ENCODE assay signal across 1 cellular context in genomic region chr16:642189-643049, GRCh38.
TF ChIP-seq lines count a peak whose summit lies in the region.

No MANE protein-coding gene starts in this region.

TF ChIP-seq in HepG2, 621 proteins besides CTCF, POLR2A, EP300 and RAD21 (continued from another document and continues in another):
- TF ChIP-seq E2F2 (CRISPR knock-in tag; IDR thresholded peaks at IDR 0.05; ENCODE audit: borderline replicate concordance): 0 out of 2 replicates have a peak, but pooled peaks have one; percentile 85
- TF ChIP-seq ZNF34 (CRISPR knock-in tag; IDR thresholded peaks at IDR 0.05; ENCODE audit: borderline replicate concordance): no peak
- TF ChIP-seq ZNF33B (CRISPR knock-in tag; IDR thresholded peaks at IDR 0.05): peak; percentile 69
- no peak; the same call in 1 of the 2 replicates for TF ChIP-seq DR1 (CRISPR knock-in tag; IDR thresholded peaks at IDR 0.05)
- no peak for TF ChIP-seq ZNF841 (CRISPR knock-in tag; IDR thresholded peaks at IDR 0.05; ENCODE audit: borderline replicate concordance)
- TF ChIP-seq ZNF180 (CRISPR knock-in tag; IDR thresholded peaks at IDR 0.05; ENCODE audit: borderline replicate concordance, low read depth): no peak
- 0 out of 2 replicates have a peak, but pooled peaks have one; percentile 60 for TF ChIP-seq MTERF4 (CRISPR knock-in tag; IDR thresholded peaks at IDR 0.05)
- no peak for TF ChIP-seq ZNF441 (CRISPR knock-in tag; IDR thresholded peaks at IDR 0.05; ENCODE audit: borderline replicate concordance)
- no peak for TF ChIP-seq BORCS8-MEF2B (CRISPR knock-in tag; IDR thresholded peaks at IDR 0.05)
- no peak for TF ChIP-seq ZNF644 (CRISPR knock-in tag; IDR thresholded peaks at IDR 0.05; ENCODE audit: low read depth)
- TF ChIP-seq TOE1 (CRISPR knock-in tag; IDR thresholded peaks at IDR 0.05): no peak
- no peak for TF ChIP-seq NFYB (CRISPR knock-in tag; IDR thresholded peaks at IDR 0.05)
- no peak for TF ChIP-seq HOXA7 (CRISPR knock-in tag; IDR thresholded peaks at IDR 0.05)
- no peak for TF ChIP-seq NFIB (CRISPR knock-in tag; IDR thresholded peaks at IDR 0.05; ENCODE audit: borderline replicate concordance)
- no peak; the same call in 1 of the 2 replicates for TF ChIP-seq SP2 (CRISPR knock-in tag; IDR thresholded peaks at IDR 0.05)
- no peak for TF ChIP-seq MTA3 (CRISPR knock-in tag; IDR thresholded peaks at IDR 0.05)
- no peak for TF ChIP-seq ZNF589 (CRISPR knock-in tag; conservative IDR thresholded peaks at IDR 0.05)
- TF ChIP-seq ZC3H4 (CRISPR knock-in tag; IDR thresholded peaks at IDR 0.05; ENCODE audit: borderline replicate concordance): no peak
- peak; percentile 80; the same call in 1 of the 2 replicates for TF ChIP-seq ZNF431 (CRISPR knock-in tag; IDR thresholded peaks at IDR 0.05; ENCODE audit: borderline replicate concordance, low read depth)
- no peak for TF ChIP-seq ZNF468 (CRISPR knock-in tag; IDR thresholded peaks at IDR 0.05)
- no peak for TF ChIP-seq TBL1XR1 (IDR thresholded peaks at IDR 0.05; ENCODE audit: borderline replicate concordance, low read length, partially characterized antibody)
- no peak for TF ChIP-seq PAWR (CRISPR knock-in tag; IDR thresholded peaks at IDR 0.05; ENCODE audit: borderline replicate concordance)
- TF ChIP-seq ZNF652 (CRISPR knock-in tag; IDR thresholded peaks at IDR 0.05; ENCODE audit: borderline replicate concordance, low read depth): no peak
- no peak for TF ChIP-seq GTF2F1 (IDR thresholded peaks at IDR 0.05; ENCODE audit: low read length)
- TF ChIP-seq THAP8 (CRISPR knock-in tag; IDR thresholded peaks at IDR 0.05; ENCODE audit: borderline replicate concordance): no peak
- TF ChIP-seq SMAD1 (CRISPR knock-in tag; IDR thresholded peaks at IDR 0.05; ENCODE audit: borderline replicate concordance, low read depth): no peak
- 0 out of 2 replicates have a peak, but pooled peaks have one; percentile 57 for TF ChIP-seq PRMT3 (CRISPR knock-in tag; IDR thresholded peaks at IDR 0.05; ENCODE audit: borderline replicate concordance, low read depth)
- TF ChIP-seq HOXA3 (CRISPR knock-in tag; IDR thresholded peaks at IDR 0.05): peak; percentile 73
- TF ChIP-seq RERE (CRISPR knock-in tag; IDR thresholded peaks at IDR 0.05; ENCODE audit: low read depth): peak; percentile 14; the same call in 1 of the 2 replicates
- no peak for TF ChIP-seq TRIM22 (IDR thresholded peaks at IDR 0.05)
- TF ChIP-seq ZNF446 (CRISPR knock-in tag; IDR thresholded peaks at IDR 0.05): peak; percentile 40; the same call in 1 of the 2 replicates
- 0 out of 2 replicates have a peak, but pooled peaks have one; percentile 50 for TF ChIP-seq ZNF766 (CRISPR knock-in tag; IDR thresholded peaks at IDR 0.05; ENCODE audit: borderline replicate concordance)
- TF ChIP-seq ZNF280D (CRISPR knock-in tag; IDR thresholded peaks at IDR 0.05): no peak
- TF ChIP-seq ZNF782 (CRISPR knock-in tag; IDR thresholded peaks at IDR 0.05; ENCODE audit: borderline replicate concordance): no peak; the same call in 1 of the 2 replicates
- TF ChIP-seq ZBTB42 (CRISPR knock-in tag; IDR thresholded peaks at IDR 0.05): no peak
- 0 out of 2 replicates have a peak, but pooled peaks have one; percentile 25 for TF ChIP-seq KLF12 (CRISPR knock-in tag; IDR thresholded peaks at IDR 0.05; ENCODE audit: borderline replicate concordance)
- no peak for TF ChIP-seq KDM6A (CRISPR knock-in tag; IDR thresholded peaks at IDR 0.05; ENCODE audit: low read depth)
- 0 out of 2 replicates have a peak, but pooled peaks have one; percentile 30 for TF ChIP-seq ZNF264 (CRISPR knock-in tag; IDR thresholded peaks at IDR 0.05)
- TF ChIP-seq ZNF710 (CRISPR knock-in tag; IDR thresholded peaks at IDR 0.05; ENCODE audit: borderline replicate concordance): 0 out of 2 replicates have a peak, but pooled peaks have one; percentile 52
- no peak; the same call in 1 of the 2 replicates for TF ChIP-seq ZSCAN30 (CRISPR knock-in tag; IDR thresholded peaks at IDR 0.05)
- no peak for TF ChIP-seq ZNF256 (CRISPR knock-in tag; conservative IDR thresholded peaks at IDR 0.05)
- 0 out of 2 replicates have a peak, but pooled peaks have one; percentile 25 for TF ChIP-seq THAP9 (CRISPR knock-in tag; IDR thresholded peaks at IDR 0.05; ENCODE audit: borderline replicate concordance)
- TF ChIP-seq POLR2AphosphoS2 (IDR thresholded peaks at IDR 0.05; ENCODE audit: low read depth, low read length): no peak
